ENCODE assay signal across 10 cellular contexts in the genomic region with DNA sequence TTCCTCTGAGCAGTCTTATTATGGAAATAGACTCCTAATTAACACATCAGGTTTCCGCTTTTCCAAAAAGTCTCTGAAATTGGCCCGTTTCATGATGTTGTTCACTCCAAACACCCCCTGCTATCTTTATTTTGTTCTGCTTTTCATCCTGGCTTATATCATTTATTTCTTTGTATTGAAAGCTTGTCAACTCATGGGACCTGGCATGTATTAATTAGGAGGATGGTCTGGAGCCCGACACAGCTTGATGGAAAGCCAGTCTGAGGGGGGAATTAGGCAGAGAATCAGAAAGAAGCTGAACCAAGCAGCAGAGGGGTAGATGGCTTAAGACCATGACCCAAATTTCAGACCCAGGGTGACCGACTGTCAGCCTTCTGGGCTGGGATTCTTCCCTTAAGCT.
DNase-seq lines count a peak whose midpoint lies in the region; ATAC-seq and TF ChIP-seq lines count a peak whose summit lies in the region.
"Had no signal": no experiment of that assay in that cellular context is flagged by ENCODE, and none has a peak within 500 bp of the region (broad histone marks: within the 10 kb centered on the region; RNA-seq: fewer than 3 reads in every experiment).

No MANE protein-coding gene starts in this region.

- TF ChIP-seq EP300 in gastroesophageal sphincter (IDR thresholded peaks at IDR 0.05): no peak

- ATAC-seq in HG03571 (IDR thresholded peaks at IDR 0.05; ENCODE audit: unreplicated experiment) (no peak), gastroesophageal sphincter (no peak)

- H3K27ac ChIP-seq in CD8-positive, alpha-beta memory T cell (ENCODE audit: low read depth, low read length): peak overlapping the region; percentile 54
- peak overlapping the region; percentile 36 for H3K27ac ChIP-seq in caudate nucleus (ENCODE audit: low read depth, low read length)
- no peak overlapping the region for H3K27ac ChIP-seq in neuronal stem cell (replicated peaks; ENCODE audit: low read length)
- H3K27ac ChIP-seq in gastroesophageal sphincter: no peak overlapping the region

- H2BK15ac ChIP-seq in neuronal stem cell (ENCODE audit: low read length): no peak overlapping the region

- H3K18ac ChIP-seq in neuronal stem cell (ENCODE audit: low read length): no peak overlapping the region

- no peak overlapping the region for H2AK5ac ChIP-seq in neuronal stem cell (ENCODE audit: low read depth, low read length)

- H3K4me3 ChIP-seq in CD8-positive, alpha-beta memory T cell (ENCODE audit: low read length): peak overlapping the region; percentile 26
- peak overlapping the region; percentile 67 for H3K4me3 ChIP-seq in Loucy (ENCODE audit: low read length, poor library complexity, severe bottlenecking)
- H3K4me3 ChIP-seq in neuronal stem cell (ENCODE audit: low read length in 2 of 2): no peak overlapping the region
- no peak overlapping the region for H3K4me3 ChIP-seq in gastroesophageal sphincter

- peak overlapping the region; percentile 21 to 87 (median 75) for H3K4me3 Mint-ChIP-seq in CD8-positive, alpha-beta memory T cell

- H3K9ac ChIP-seq in Loucy (ENCODE audit: low read depth, low read length, poor library complexity, severe bottlenecking) (peak overlapping the region; percentile 77), neuronal stem cell (ENCODE audit: low read depth, low read length, poor library complexity) (no peak overlapping the region)

- no peak overlapping the region for H3K23ac ChIP-seq in neuronal stem cell (ENCODE audit: low read depth, low read length, poor library complexity)

- TF ChIP-seq CTCF in Loucy (conservative IDR thresholded peaks at IDR 0.05; ENCODE audit: low read length) (no peak), gastroesophageal sphincter (IDR thresholded peaks at IDR 0.05) (no peak)

- no peak overlapping the region for H3K4ac ChIP-seq in neuronal stem cell (ENCODE audit: low read length)

- H3K79me2 ChIP-seq in Loucy (ENCODE audit: insufficient read depth, low read length): no peaks in the 10 kb centered on the region

- CTCF ChIA-PET in CD8-positive, alpha-beta memory T cell (lab: Charles Lee): interaction anchor here (0.7 to 2.2 kb wide), 29 partner anchors 10 to 543 kb away, joined by 3 to 16 read pairs (median 3); no protein-coding TSS in a partner anchor

- H3K27ac Mint-ChIP-seq in CD8-positive, alpha-beta memory T cell: peak overlapping the region; percentile 89 to 100 (median 97)

- POLR2A ChIA-PET in CD8-positive, alpha-beta memory T cell (lab: Charles Lee): interaction anchor here (1.0 to 2.6 kb wide), 4 partner anchors 19 to 211 kb away, joined by 3 to 17 read pairs (median 8); no protein-coding TSS in a partner anchor

- peaks cover 88% of the 10 kb centered on the region for H3K4me1 ChIP-seq in CD8-positive, alpha-beta memory T cell (ENCODE audit: insufficient read depth, low read length)
- H3K4me1 ChIP-seq in Loucy (ENCODE audit: insufficient read depth, low read length, poor library complexity, severe bottlenecking): peaks cover 67% of the 10 kb centered on the region
- H3K4me1 ChIP-seq in neuronal stem cell (ENCODE audit: control insufficient read depth in 2 of 2, insufficient read depth in 1 of 2, low read depth in 1 of 2, low read length in 2 of 2): peaks cover 6 to 9% of the 10 kb centered on the region in 2 donors
- H3K4me1 ChIP-seq in gastroesophageal sphincter: no peaks in the 10 kb centered on the region
- H3K4me1 ChIP-seq: Caco-2 had no signal

- no peak overlapping the region for H2BK12ac ChIP-seq in neuronal stem cell (ENCODE audit: low read length)

- peaks cover 0 to 2% (median 0%) of the 10 kb centered on the region in 5 donors for H3K9me3 Mint-ChIP-seq in CD8-positive, alpha-beta memory T cell

- no peaks in the 10 kb centered on the region for H3K79me1 ChIP-seq in neuronal stem cell (ENCODE audit: low read depth, low read length)

- H2BK120ac ChIP-seq in neuronal stem cell (ENCODE audit: low read depth, low read length): no peak overlapping the region

- H4K91ac ChIP-seq in neuronal stem cell (ENCODE audit: low read depth, low read length, poor library complexity): no peak overlapping the region

- no peaks in the 10 kb centered on the region for H3K27me3 Mint-ChIP-seq in CD8-positive, alpha-beta memory T cell

- no peak for DNase-seq in CD8-positive, alpha-beta memory T cell
- DNase-seq in caudate nucleus (lab: John Stamatoyannopoulos, UW): no peak
- DNase-seq in neuronal stem cell (ENCODE audit: low spot score): no peak
- DNase-seq in stimulated activated naive CD4-positive, alpha-beta T cell treated with Interleukin-2 at 50 U/mL for 16 hours (lab: John Stamatoyannopoulos, UW): no peak
- DNase-seq in MV-4-11 (lab: John Stamatoyannopoulos, UW): no peak
- DNase-seq: Caco-2, islet precursor cell had no signal

- H3K14ac ChIP-seq in neuronal stem cell (ENCODE audit: low read length): no peak overlapping the region

- TF ChIP-seq POLR2A in gastroesophageal sphincter (IDR thresholded peaks at IDR 0.05): no peak

- H3K27me3 ChIP-seq in CD8-positive, alpha-beta memory T cell (ENCODE audit: insufficient read depth, low read length, poor library complexity, severe bottlenecking): no peaks in the 10 kb centered on the region
- H3K27me3 ChIP-seq in Loucy (ENCODE audit: insufficient read depth, low read length, poor library complexity, severe bottlenecking): no peaks in the 10 kb centered on the region
- no peaks in the 10 kb centered on the region for H3K27me3 ChIP-seq in neuronal stem cell (ENCODE audit: control insufficient read depth in 3 of 3, insufficient read depth in 3 of 3, low read depth in 1 of 3, low read length in 3 of 3)
- H3K27me3 ChIP-seq in gastroesophageal sphincter: no peaks in the 10 kb centered on the region

- peaks cover 20% of the 10 kb centered on the region for H3F3A ChIP-seq in Loucy (ENCODE audit: low read depth)

- no peak overlapping the region for H4K8ac ChIP-seq in neuronal stem cell (ENCODE audit: low read depth, low read length)

- no peaks in the 10 kb centered on the region for H3K36me3 Mint-ChIP-seq in CD8-positive, alpha-beta memory T cell

- no peaks in the 10 kb centered on the region for H3K9me2 ChIP-seq in Loucy (replicated peaks; ENCODE audit: low read depth, low read length)

- H2BK5ac ChIP-seq in neuronal stem cell (ENCODE audit: low read length): no peak overlapping the region

- no peaks in the 10 kb centered on the region for H3K36me3 ChIP-seq in CD8-positive, alpha-beta memory T cell (ENCODE audit: insufficient read depth, low read length)
- H3K36me3 ChIP-seq in Loucy (ENCODE audit: insufficient read depth, low read length) (no peaks in the 10 kb centered on the region), neuronal stem cell (replicated peaks in 1 of 2; ENCODE audit: control insufficient read depth in 2 of 2, insufficient read depth in 2 of 2, low read length in 2 of 2) (no peaks in the 10 kb centered on the region), gastroesophageal sphincter (no peaks in the 10 kb centered on the region)

- peaks cover 86 to 99% (median 95%) of the 10 kb centered on the region in 3 donors for H3K4me1 Mint-ChIP-seq in CD8-positive, alpha-beta memory T cell

- H4K20me1 ChIP-seq in Loucy (ENCODE audit: insufficient read depth, low read length, poor library complexity, severe bottlenecking): no peaks in the 10 kb centered on the region

- peak overlapping the region; percentile 96 for H3K4me2 ChIP-seq in Loucy (ENCODE audit: low read depth, low read length, poor library complexity, severe bottlenecking)
- no peak overlapping the region for H3K4me2 ChIP-seq in neuronal stem cell (ENCODE audit: insufficient read depth, low read length, poor library complexity, severe bottlenecking)

- no CpG with 5 or more reads among the region's 4 CpGs for WGBS in neuronal stem cell (ENCODE audit: extremely low coverage in 2 of 2, insufficient read length in 2 of 2, insufficient replicate concordance in 1 of 2), 2 donors
- WGBS in gastroesophageal sphincter (ENCODE audit: low coverage in 1 of 2), 2 donors: 88 to 95% methylated on average over 2 to 4 of the region's 4 CpGs

- H3K9me3 ChIP-seq in CD8-positive, alpha-beta memory T cell (ENCODE audit: low read length): no peaks in the 10 kb centered on the region
- H3K9me3 ChIP-seq in Loucy (ENCODE audit: insufficient read depth, low read depth, low read length): no peaks in the 10 kb centered on the region
- H3K9me3 ChIP-seq in neuronal stem cell (replicated peaks in 1 of 2; ENCODE audit: control insufficient read depth in 2 of 2, insufficient read depth in 1 of 2, low read depth in 1 of 2, low read length in 2 of 2): no peaks in the 10 kb centered on the region
- no peaks in the 10 kb centered on the region for H3K9me3 ChIP-seq in gastroesophageal sphincter
- H3K9me3 ChIP-seq: Caco-2 had no signal

- peak overlapping the region; percentile 70 for H2AFZ ChIP-seq in Loucy (ENCODE audit: low read length)
- peak overlapping the region; percentile 71 for H2AFZ ChIP-seq in neuronal stem cell (ENCODE audit: low read length)

Comparison
In these comparisons a context has a peak if more than half of its experiments do, and no peak if none do; other contexts are left out.
1. H3K27ac ChIP-seq: peak in CD8-positive, alpha-beta memory T cell (single experiment) and caudate nucleus (single experiment); none in neuronal stem cell (single experiment) and gastroesophageal sphincter (0 of 4).
2. H3K4me3 ChIP-seq: peak in CD8-positive, alpha-beta memory T cell (single experiment) and Loucy (single experiment); none in neuronal stem cell (0 of 2) and gastroesophageal sphincter (0 of 2).